In genomic region chr3:126056123-126056522, GRCh38 we compare ENCODE assay signal across 16 cellular contexts.
"Had no signal": no experiment of that assay in that cellular context is flagged by ENCODE, and none has a peak within 500 bp of the region (broad histone marks: within the 10 kb centered on the region; RNA-seq: fewer than 3 reads in every experiment).

No MANE protein-coding gene starts in this region.

- H3K36me3 Mint-ChIP-seq: activated naive CD8-positive, alpha-beta T cell; stimulated activated effector memory CD8-positive, alpha-beta T cell treated with anti-CD3 and anti-CD28 coated beads, Interleukin-12 subunit alpha, Interleukin-12 subunit beta, amount 100 ng/mL, for 72 hours had no signal

- H3K4me2 ChIP-seq: smooth muscle cell had no signal

- H3K36me3 ChIP-seq: neutrophil, thoracic aorta, upper lobe of left lung had no signal

- H3K27me3 Mint-ChIP-seq: activated naive CD8-positive, alpha-beta T cell; naive thymus-derived CD8-positive, alpha-beta T cell had no signal

- H3K9me3 ChIP-seq: neutrophil, stomach, thoracic aorta, upper lobe of left lung had no signal

- H3K27ac ChIP-seq: neutrophil, parathyroid adenoma, stomach, thoracic aorta, VCaP had no signal

- H3K79me2 ChIP-seq: parathyroid adenoma had no signal

- H3K27me3 ChIP-seq: neutrophil, stomach, upper lobe of left lung had no signal

- H3K4me3 ChIP-seq: smooth muscle cell, stomach, thoracic aorta, upper lobe of left lung had no signal

- H3K27ac Mint-ChIP-seq: activated naive CD8-positive, alpha-beta T cell; naive thymus-derived CD8-positive, alpha-beta T cell; stimulated activated effector memory CD8-positive, alpha-beta T cell treated with anti-CD3 and anti-CD28 coated beads, Interleukin-12 subunit alpha, Interleukin-12 subunit beta, amount 100 ng/mL, for 72 hours had no signal

- DNase-seq: activated CD4-positive, alpha-beta T cell treated with anti-CD3 and anti-CD28 coated beads, Interleukin-2, amount 50 U/mL, for 48 hours; amniotic stem cell; foreskin melanocyte; mesenchymal stem cell; naive thymus-derived CD8-positive, alpha-beta T cell; stimulated activated CD4-positive, alpha-beta T cell treated with anti-CD3 and anti-CD28 coated beads, Interleukin-4, amount 100 ng/mL, for 1 hour; stomach; T-helper 2 cell had no signal

- H3K9me3 Mint-ChIP-seq: naive thymus-derived CD8-positive, alpha-beta T cell; stimulated activated effector memory CD8-positive, alpha-beta T cell treated with anti-CD3 and anti-CD28 coated beads, Interleukin-12 subunit alpha, Interleukin-12 subunit beta, amount 100 ng/mL, for 72 hours had no signal

- H2AFZ ChIP-seq: parathyroid adenoma had no signal

- H3K4me1 ChIP-seq: parathyroid adenoma had no signal

- H3K4me3 Mint-ChIP-seq: activated naive CD8-positive, alpha-beta T cell; naive thymus-derived CD8-positive, alpha-beta T cell; stimulated activated effector memory CD8-positive, alpha-beta T cell treated with anti-CD3 and anti-CD28 coated beads, Interleukin-12 subunit alpha, Interleukin-12 subunit beta, amount 100 ng/mL, for 72 hours had no signal

- H3K9ac ChIP-seq: parathyroid adenoma had no signal

- ATAC-seq: naive thymus-derived CD8-positive, alpha-beta T cell; stimulated activated effector memory CD8-positive, alpha-beta T cell treated with anti-CD3 and anti-CD28 coated beads, Interleukin-12 subunit alpha, Interleukin-12 subunit beta, amount 100 ng/mL, for 72 hours had no signal
